1 cellular context compared by ENCODE assay signal in the genomic region with DNA sequence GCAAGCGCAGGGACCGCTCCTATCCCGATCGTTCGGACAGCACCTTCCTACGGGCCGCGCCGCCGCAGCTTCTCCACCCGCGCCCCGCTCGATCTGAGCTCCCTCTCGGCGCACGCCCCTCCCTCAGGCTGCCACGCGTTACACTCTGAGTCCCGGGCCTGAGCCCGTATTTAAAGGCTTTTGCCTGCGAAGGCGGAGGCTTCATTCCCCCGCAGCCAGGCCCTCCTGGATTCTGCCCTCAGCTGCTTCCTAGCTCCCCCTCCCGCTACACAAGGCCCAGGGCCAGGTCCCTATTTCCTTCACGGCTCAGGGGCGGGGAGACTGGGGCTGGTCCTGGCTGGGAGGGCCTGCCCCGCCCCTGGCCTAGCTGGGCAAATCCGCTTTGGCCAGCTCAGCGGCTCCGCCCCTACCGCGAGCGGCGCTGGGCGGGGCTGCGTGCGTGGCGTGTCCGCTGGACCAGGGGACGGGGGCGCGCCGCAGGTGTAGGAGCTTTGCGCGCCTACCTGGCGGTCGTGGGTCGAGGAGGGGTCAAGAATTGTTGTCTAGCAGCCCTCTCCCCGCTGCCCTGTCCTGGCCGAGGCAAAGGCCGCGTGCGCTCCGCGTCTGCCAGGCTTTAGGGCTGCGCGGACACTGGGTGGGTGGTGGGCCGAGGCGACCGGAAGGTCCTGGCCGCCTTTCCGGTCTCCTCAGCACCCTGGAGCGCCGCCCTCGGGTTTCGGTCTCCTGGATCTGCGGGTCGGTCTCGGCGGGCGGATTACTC.
TF ChIP-seq lines count a peak whose summit lies in the region.

A gene (minus strand): TSS at position 144 of the 760 bp plus-strand sequence. CDS start 5,927 bp downstream, outside the sequence.

TF ChIP-seq in HepG2, 621 proteins besides CTCF, POLR2A, EP300 and RAD21 (continued from another document and continues in another):
- TF ChIP-seq, protein P1, sequence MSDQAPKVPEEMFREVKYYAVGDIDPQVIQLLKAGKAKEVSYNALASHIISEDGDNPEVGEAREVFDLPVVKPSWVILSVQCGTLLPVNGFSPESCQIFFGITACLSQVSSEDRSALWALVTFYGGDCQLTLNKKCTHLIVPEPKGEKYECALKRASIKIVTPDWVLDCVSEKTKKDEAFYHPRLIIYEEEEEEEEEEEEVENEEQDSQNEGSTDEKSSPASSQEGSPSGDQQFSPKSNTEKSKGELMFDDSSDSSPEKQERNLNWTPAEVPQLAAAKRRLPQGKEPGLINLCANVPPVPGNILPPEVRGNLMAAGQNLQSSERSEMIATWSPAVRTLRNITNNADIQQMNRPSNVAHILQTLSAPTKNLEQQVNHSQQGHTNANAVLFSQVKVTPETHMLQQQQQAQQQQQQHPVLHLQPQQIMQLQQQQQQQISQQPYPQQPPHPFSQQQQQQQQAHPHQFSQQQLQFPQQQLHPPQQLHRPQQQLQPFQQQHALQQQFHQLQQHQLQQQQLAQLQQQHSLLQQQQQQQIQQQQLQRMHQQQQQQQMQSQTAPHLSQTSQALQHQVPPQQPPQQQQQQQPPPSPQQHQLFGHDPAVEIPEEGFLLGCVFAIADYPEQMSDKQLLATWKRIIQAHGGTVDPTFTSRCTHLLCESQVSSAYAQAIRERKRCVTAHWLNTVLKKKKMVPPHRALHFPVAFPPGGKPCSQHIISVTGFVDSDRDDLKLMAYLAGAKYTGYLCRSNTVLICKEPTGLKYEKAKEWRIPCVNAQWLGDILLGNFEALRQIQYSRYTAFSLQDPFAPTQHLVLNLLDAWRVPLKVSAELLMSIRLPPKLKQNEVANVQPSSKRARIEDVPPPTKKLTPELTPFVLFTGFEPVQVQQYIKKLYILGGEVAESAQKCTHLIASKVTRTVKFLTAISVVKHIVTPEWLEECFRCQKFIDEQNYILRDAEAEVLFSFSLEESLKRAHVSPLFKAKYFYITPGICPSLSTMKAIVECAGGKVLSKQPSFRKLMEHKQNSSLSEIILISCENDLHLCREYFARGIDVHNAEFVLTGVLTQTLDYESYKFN (CRISPR knock-in tag; conservative IDR thresholded peaks at IDR 0.05): peak; percentile 88
- peak; percentile 89; the same call in 1 of the 2 replicates for TF ChIP-seq YEATS2 (CRISPR knock-in tag; IDR thresholded peaks at IDR 0.05; ENCODE audit: borderline replicate concordance)
- TF ChIP-seq, protein P2, sequence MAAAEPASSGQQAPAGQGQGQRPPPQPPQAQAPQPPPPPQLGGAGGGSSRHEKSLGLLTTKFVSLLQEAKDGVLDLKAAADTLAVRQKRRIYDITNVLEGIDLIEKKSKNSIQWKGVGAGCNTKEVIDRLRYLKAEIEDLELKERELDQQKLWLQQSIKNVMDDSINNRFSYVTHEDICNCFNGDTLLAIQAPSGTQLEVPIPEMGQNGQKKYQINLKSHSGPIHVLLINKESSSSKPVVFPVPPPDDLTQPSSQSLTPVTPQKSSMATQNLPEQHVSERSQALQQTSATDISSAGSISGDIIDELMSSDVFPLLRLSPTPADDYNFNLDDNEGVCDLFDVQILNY (CRISPR knock-in tag; conservative IDR thresholded peaks at IDR 0.05): 0 out of 2 replicates have a peak, but pooled peaks have one; percentile 45
- peak; percentile 96 for TF ChIP-seq TAF1 (CRISPR knock-in tag; IDR thresholded peaks at IDR 0.05)
- TF ChIP-seq ZNF7 (CRISPR knock-in tag; IDR thresholded peaks at IDR 0.05): peak; percentile 41; the same call in 1 of the 2 replicates
- TF ChIP-seq SOX13 (IDR thresholded peaks at IDR 0.05): peak; percentile 59; the same call in 1 of the 2 replicates
- TF ChIP-seq SOX13 (CRISPR knock-in tag; conservative IDR thresholded peaks at IDR 0.05 in 1 of 2, IDR thresholded peaks at IDR 0.05 in 1 of 2): peak in 1 of 2 experiments; percentile 62; a peak in 2 of 4 replicates
- TF ChIP-seq, protein P3, sequence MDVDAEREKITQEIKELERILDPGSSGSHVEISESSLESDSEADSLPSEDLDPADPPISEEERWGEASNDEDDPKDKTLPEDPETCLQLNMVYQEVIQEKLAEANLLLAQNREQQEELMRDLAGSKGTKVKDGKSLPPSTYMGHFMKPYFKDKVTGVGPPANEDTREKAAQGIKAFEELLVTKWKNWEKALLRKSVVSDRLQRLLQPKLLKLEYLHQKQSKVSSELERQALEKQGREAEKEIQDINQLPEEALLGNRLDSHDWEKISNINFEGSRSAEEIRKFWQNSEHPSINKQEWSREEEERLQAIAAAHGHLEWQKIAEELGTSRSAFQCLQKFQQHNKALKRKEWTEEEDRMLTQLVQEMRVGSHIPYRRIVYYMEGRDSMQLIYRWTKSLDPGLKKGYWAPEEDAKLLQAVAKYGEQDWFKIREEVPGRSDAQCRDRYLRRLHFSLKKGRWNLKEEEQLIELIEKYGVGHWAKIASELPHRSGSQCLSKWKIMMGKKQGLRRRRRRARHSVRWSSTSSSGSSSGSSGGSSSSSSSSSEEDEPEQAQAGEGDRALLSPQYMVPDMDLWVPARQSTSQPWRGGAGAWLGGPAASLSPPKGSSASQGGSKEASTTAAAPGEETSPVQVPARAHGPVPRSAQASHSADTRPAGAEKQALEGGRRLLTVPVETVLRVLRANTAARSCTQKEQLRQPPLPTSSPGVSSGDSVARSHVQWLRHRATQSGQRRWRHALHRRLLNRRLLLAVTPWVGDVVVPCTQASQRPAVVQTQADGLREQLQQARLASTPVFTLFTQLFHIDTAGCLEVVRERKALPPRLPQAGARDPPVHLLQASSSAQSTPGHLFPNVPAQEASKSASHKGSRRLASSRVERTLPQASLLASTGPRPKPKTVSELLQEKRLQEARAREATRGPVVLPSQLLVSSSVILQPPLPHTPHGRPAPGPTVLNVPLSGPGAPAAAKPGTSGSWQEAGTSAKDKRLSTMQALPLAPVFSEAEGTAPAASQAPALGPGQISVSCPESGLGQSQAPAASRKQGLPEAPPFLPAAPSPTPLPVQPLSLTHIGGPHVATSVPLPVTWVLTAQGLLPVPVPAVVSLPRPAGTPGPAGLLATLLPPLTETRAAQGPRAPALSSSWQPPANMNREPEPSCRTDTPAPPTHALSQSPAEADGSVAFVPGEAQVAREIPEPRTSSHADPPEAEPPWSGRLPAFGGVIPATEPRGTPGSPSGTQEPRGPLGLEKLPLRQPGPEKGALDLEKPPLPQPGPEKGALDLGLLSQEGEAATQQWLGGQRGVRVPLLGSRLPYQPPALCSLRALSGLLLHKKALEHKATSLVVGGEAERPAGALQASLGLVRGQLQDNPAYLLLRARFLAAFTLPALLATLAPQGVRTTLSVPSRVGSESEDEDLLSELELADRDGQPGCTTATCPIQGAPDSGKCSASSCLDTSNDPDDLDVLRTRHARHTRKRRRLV (CRISPR knock-in tag; IDR thresholded peaks at IDR 0.05): peak; percentile 18
- peak; percentile 79; the same call in 1 of the 2 replicates for TF ChIP-seq KLF11 (CRISPR knock-in tag; IDR thresholded peaks at IDR 0.05)
- TF ChIP-seq, protein P4, sequence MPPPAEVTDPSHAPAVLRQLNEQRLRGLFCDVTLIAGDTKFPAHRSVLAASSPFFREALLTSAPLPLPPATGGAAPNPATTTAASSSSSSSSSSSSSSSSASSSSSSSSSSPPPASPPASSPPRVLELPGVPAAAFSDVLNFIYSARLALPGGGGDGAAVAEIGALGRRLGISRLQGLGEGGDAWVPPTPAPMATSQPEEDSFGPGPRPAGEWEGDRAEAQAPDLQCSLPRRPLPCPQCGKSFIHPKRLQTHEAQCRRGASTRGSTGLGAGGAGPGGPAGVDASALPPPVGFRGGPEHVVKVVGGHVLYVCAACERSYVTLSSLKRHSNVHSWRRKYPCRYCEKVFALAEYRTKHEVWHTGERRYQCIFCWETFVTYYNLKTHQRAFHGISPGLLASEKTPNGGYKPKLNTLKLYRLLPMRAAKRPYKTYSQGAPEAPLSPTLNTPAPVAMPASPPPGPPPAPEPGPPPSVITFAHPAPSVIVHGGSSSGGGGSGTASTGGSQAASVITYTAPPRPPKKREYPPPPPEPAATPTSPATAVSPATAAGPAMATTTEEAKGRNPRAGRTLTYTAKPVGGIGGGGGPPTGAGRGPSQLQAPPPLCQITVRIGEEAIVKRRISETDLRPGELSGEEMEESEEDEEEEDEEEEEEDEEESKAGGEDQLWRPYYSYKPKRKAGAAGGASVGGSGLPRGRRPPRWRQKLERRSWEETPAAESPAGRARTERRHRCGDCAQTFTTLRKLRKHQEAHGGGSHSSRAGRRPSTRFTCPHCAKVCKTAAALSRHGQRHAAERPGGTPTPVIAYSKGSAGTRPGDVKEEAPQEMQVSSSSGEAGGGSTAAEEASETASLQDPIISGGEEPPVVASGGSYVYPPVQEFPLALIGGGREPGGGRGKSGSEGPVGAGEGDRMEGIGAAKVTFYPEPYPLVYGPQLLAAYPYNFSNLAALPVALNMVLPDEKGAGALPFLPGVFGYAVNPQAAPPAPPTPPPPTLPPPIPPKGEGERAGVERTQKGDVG (CRISPR knock-in tag; IDR thresholded peaks at IDR 0.05; ENCODE audit: borderline replicate concordance): peak; percentile 62; the same call in 1 of the 2 replicates
- peak; percentile 91 for TF ChIP-seq MED1 (CRISPR knock-in tag; IDR thresholded peaks at IDR 0.05)
- TF ChIP-seq ZNF883 (CRISPR knock-in tag; IDR thresholded peaks at IDR 0.05; ENCODE audit: not compliant biosample characterization): peak; percentile 71
- peak; percentile 93 for TF ChIP-seq ZNF331 (CRISPR knock-in tag; IDR thresholded peaks at IDR 0.05)
- TF ChIP-seq ZNF446 (CRISPR knock-in tag; IDR thresholded peaks at IDR 0.05): peak; percentile 74; the same call in 1 of the 2 replicates
- TF ChIP-seq, protein P5, sequence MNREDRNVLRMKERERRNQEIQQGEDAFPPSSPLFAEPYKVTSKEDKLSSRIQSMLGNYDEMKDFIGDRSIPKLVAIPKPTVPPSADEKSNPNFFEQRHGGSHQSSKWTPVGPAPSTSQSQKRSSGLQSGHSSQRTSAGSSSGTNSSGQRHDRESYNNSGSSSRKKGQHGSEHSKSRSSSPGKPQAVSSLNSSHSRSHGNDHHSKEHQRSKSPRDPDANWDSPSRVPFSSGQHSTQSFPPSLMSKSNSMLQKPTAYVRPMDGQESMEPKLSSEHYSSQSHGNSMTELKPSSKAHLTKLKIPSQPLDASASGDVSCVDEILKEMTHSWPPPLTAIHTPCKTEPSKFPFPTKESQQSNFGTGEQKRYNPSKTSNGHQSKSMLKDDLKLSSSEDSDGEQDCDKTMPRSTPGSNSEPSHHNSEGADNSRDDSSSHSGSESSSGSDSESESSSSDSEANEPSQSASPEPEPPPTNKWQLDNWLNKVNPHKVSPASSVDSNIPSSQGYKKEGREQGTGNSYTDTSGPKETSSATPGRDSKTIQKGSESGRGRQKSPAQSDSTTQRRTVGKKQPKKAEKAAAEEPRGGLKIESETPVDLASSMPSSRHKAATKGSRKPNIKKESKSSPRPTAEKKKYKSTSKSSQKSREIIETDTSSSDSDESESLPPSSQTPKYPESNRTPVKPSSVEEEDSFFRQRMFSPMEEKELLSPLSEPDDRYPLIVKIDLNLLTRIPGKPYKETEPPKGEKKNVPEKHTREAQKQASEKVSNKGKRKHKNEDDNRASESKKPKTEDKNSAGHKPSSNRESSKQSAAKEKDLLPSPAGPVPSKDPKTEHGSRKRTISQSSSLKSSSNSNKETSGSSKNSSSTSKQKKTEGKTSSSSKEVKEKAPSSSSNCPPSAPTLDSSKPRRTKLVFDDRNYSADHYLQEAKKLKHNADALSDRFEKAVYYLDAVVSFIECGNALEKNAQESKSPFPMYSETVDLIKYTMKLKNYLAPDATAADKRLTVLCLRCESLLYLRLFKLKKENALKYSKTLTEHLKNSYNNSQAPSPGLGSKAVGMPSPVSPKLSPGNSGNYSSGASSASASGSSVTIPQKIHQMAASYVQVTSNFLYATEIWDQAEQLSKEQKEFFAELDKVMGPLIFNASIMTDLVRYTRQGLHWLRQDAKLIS (CRISPR knock-in tag; IDR thresholded peaks at IDR 0.05): peak; percentile 98; the same call in 1 of the 2 replicates
- peak; percentile 33 for TF ChIP-seq SIX1 (CRISPR knock-in tag; IDR thresholded peaks at IDR 0.05; ENCODE audit: borderline replicate concordance)
- TF ChIP-seq JDP2 (CRISPR knock-in tag; IDR thresholded peaks at IDR 0.05; ENCODE audit: borderline replicate concordance): no peak; the same call in 1 of the 2 replicates
- no peak; the same call in 1 of the 2 replicates for TF ChIP-seq NFKBIZ (CRISPR knock-in tag; IDR thresholded peaks at IDR 0.05)
- TF ChIP-seq CCDC6 (CRISPR knock-in tag; IDR thresholded peaks at IDR 0.05): peak; percentile 95
- TF ChIP-seq ASH2L (IDR thresholded peaks at IDR 0.05; ENCODE audit: insufficient read length, low read depth, low read length): peak; percentile 87
- peak; percentile 64 for TF ChIP-seq PITX1 (CRISPR knock-in tag; IDR thresholded peaks at IDR 0.05)
- TF ChIP-seq, protein P6, sequence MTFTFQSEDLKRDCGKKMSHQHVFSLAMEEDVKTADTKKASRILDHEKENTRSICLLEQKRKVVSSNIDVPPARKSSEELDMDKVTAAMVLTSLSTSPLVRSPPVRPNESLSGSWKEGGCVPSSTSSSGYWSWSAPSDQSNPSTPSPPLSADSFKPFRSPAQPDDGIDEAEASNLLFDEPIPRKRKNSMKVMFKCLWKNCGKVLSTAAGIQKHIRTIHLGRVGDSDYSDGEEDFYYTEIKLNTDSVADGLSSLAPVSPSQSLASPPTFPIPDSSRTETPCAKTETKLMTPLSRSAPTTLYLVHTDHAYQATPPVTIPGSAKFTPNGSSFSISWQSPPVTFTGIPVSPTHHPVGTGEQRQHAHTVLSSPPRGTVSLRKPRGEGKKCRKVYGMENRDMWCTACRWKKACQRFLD (CRISPR knock-in tag; IDR thresholded peaks at IDR 0.05; ENCODE audit: borderline replicate concordance): no peak
- peak; percentile 93 for TF ChIP-seq REL (CRISPR knock-in tag; conservative IDR thresholded peaks at IDR 0.05)
- no peak for TF ChIP-seq CAMTA2 (CRISPR knock-in tag; IDR thresholded peaks at IDR 0.05; ENCODE audit: borderline replicate concordance)
- TF ChIP-seq, protein P7, sequence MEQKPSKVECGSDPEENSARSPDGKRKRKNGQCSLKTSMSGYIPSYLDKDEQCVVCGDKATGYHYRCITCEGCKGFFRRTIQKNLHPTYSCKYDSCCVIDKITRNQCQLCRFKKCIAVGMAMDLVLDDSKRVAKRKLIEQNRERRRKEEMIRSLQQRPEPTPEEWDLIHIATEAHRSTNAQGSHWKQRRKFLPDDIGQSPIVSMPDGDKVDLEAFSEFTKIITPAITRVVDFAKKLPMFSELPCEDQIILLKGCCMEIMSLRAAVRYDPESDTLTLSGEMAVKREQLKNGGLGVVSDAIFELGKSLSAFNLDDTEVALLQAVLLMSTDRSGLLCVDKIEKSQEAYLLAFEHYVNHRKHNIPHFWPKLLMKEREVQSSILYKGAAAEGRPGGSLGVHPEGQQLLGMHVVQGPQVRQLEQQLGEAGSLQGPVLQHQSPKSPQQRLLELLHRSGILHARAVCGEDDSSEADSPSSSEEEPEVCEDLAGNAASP (CRISPR knock-in tag; IDR thresholded peaks at IDR 0.05; ENCODE audit: borderline replicate concordance): peak; percentile 45
- TF ChIP-seq PCBP1 (IDR thresholded peaks at IDR 0.05; ENCODE audit: borderline replicate concordance, low read depth, low read length): no peak
- TF ChIP-seq POLR2AphosphoS2 (IDR thresholded peaks at IDR 0.05; ENCODE audit: low read depth, low read length): peak; percentile 95
- TF ChIP-seq CENPX (CRISPR knock-in tag; IDR thresholded peaks at IDR 0.05): no peak
- TF ChIP-seq, protein P8, sequence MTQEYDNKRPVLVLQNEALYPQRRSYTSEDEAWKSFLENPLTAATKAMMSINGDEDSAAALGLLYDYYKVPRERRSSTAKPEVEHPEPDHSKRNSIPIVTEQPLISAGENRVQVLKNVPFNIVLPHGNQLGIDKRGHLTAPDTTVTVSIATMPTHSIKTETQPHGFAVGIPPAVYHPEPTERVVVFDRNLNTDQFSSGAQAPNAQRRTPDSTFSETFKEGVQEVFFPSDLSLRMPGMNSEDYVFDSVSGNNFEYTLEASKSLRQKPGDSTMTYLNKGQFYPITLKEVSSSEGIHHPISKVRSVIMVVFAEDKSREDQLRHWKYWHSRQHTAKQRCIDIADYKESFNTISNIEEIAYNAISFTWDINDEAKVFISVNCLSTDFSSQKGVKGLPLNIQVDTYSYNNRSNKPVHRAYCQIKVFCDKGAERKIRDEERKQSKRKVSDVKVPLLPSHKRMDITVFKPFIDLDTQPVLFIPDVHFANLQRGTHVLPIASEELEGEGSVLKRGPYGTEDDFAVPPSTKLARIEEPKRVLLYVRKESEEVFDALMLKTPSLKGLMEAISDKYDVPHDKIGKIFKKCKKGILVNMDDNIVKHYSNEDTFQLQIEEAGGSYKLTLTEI (CRISPR knock-in tag; conservative IDR thresholded peaks at IDR 0.05): no peak
- peak; percentile 66 for TF ChIP-seq HNRNPK (IDR thresholded peaks at IDR 0.05; ENCODE audit: low read depth, low read length, poor library complexity, severe bottlenecking)
